8 cellular contexts compared by ENCODE assay signal in genomic region chr12:98593351-98594049, GRCh38. TPM values are rescaled to one million over a fixed set of nuclear protein-coding genes. Genes with fewer than 3 reads are reported as not detected.
DNase-seq lines count a peak whose midpoint lies in the region; ATAC-seq, FAIRE-seq and TF ChIP-seq lines count a peak whose summit lies in the region.

TSS of gene SLC25A3 (plus strand) at chr12:98593686. CDS start at chr12:98593979, 293 bp downstream.

- H3K9ac ChIP-seq in mammary epithelial cell (ENCODE audit: insufficient read depth, low read length) (peak within 1 kb of the TSS; percentile 97), iPS-20b (ENCODE audit: low read depth, low read length) (peak within 1 kb of the TSS; percentile 98)

- ATAC-seq in GM18873 (IDR thresholded peaks at IDR 0.05; ENCODE audit: low FRiP score, unreplicated experiment) (peak; percentile 99), HG03139 (IDR thresholded peaks at IDR 0.05; ENCODE audit: unreplicated experiment) (peak; percentile 100)

- DNase-seq in ACHN (peak; percentile 100), NCI-H2227 (lab: John Stamatoyannopoulos, UW; ENCODE audit: unreplicated experiment) (peak; percentile 99), WERI-Rb-1 (peak; percentile 96), mammary epithelial cell (peak; percentile 96), small intestine (peak; percentile 99)

- peaks cover 14% of the 10 kb centered on the region for H4K20me1 ChIP-seq in mammary epithelial cell (ENCODE audit: insufficient read depth, low read length)

- CTCF ChIA-PET in mammary epithelial cell (lab: Charles Lee; ENCODE audit: low non-redundant PET) = no interaction called here

- H3K9me3 ChIP-seq in WERI-Rb-1 (ENCODE audit: severe bottlenecking) = no peaks in the 10 kb centered on the region
- H3K9me3 ChIP-seq in mammary epithelial cell (replicated peaks; ENCODE audit: insufficient read depth, low read length) = no peaks in the 10 kb centered on the region
- H3K9me3 ChIP-seq in iPS-20b (ENCODE audit: insufficient read depth, low read depth, low read length) = no peaks in the 10 kb centered on the region
- no peaks in the 10 kb centered on the region for H3K9me3 ChIP-seq in small intestine (ENCODE audit: control insufficient read depth, low read depth)

- peak within 1 kb of the TSS; percentile 90 for H3K4me2 ChIP-seq in mammary epithelial cell (ENCODE audit: insufficient read depth, low read depth, low read length)

- H3K79me2 ChIP-seq in mammary epithelial cell (ENCODE audit: insufficient read depth, low read length) = peaks cover 53% of the 10 kb centered on the region

- peaks cover 21% of the 10 kb centered on the region for H3K4me1 ChIP-seq in mammary epithelial cell (ENCODE audit: insufficient read depth, low read length)
- peaks cover 10% of the 10 kb centered on the region; the same call in 1 of the 2 replicates for H3K4me1 ChIP-seq in iPS-20b (ENCODE audit: insufficient read depth, low read length)
- H3K4me1 ChIP-seq in small intestine (ENCODE audit: control insufficient read depth in 2 of 2, insufficient read depth in 1 of 2, low read depth in 1 of 2, low read length in 1 of 2) = peaks cover 2 to 4% of the 10 kb centered on the region in 2 donors

- BruUV-seq in mammary epithelial cell (replicated peaks; lab: Mats Ljungman, UMichigan) = no TSS peak

- peak within 1 kb of the TSS; percentile 84 for H3K4me3 ChIP-seq in WERI-Rb-1 (ENCODE audit: low read depth, low read length)
- peak within 1 kb of the TSS; percentile 93 to 100 (median 100) for H3K4me3 ChIP-seq in mammary epithelial cell (replicated peaks in 1 of 3; ENCODE audit: insufficient read depth in 1 of 3, low read depth in 2 of 3, low read length in 3 of 3)
- H3K4me3 ChIP-seq in iPS-20b (ENCODE audit: low read length) = peak within 1 kb of the TSS; percentile 87
- H3K4me3 ChIP-seq in small intestine (ENCODE audit: low read depth in 1 of 2, low read length in 2 of 2) = peak within 1 kb of the TSS; percentile 92 to 99

- H3K27ac ChIP-seq in WERI-Rb-1 (peak within 1 kb of the TSS; percentile 90), mammary epithelial cell (ENCODE audit: insufficient read depth, low read depth, low read length) (peak within 1 kb of the TSS; percentile 92), iPS-20b (ENCODE audit: low read length) (peak within 1 kb of the TSS; percentile 82), small intestine (ENCODE audit: low read depth in 1 of 2, low read length in 1 of 2) (peak within 1 kb of the TSS; percentile 98 to 100)

- in situ Hi-C loops in ACHN (cut with HindIII; ENCODE audit: low pct_ligation_motif_present, low pct_unique_long_range_greater_than_20kb, low sequenced_read_pairs) (no loop called here), mammary epithelial cell (cut with MboI; ENCODE audit: low sequenced_read_pairs in 2 of 2) (no loop called here)

- no peaks in the 10 kb centered on the region for H3K27me3 ChIP-seq in WERI-Rb-1 (ENCODE audit: insufficient read depth, low read depth, severe bottlenecking)
- no peaks in the 10 kb centered on the region for H3K27me3 ChIP-seq in mammary epithelial cell (ENCODE audit: insufficient read depth, low read length)
- no peaks in the 10 kb centered on the region for H3K27me3 ChIP-seq in iPS-20b (ENCODE audit: insufficient read depth, low read length)
- H3K27me3 ChIP-seq in small intestine (ENCODE audit: control insufficient read depth in 2 of 2, insufficient read depth in 2 of 2, low read length in 2 of 2) = no peaks in the 10 kb centered on the region

- dilution Hi-C loops in mammary epithelial cell (cut with HindIII; ENCODE audit: low sequenced_read_pairs) = no loop called here

- intact Hi-C loops in mammary epithelial cell (cut with micrococcal nuclease) = loop anchor here (1.0 to 2.0 kb wide), 2 partner anchors 51 to 61 kb away; partner anchors contain the start of gene IKBIP

- peak within 1 kb of the TSS; percentile 95 for H2AFZ ChIP-seq in mammary epithelial cell (ENCODE audit: low read depth, low read length)

- TF ChIP-seq CTCF in WERI-Rb-1 (IDR thresholded peaks at IDR 0.05; ENCODE audit: low read depth, low read length) = no peak
- no peak for TF ChIP-seq CTCF in mammary epithelial cell (conservative IDR thresholded peaks at IDR 0.05 in 1 of 2, IDR thresholded peaks at IDR 0.05 in 1 of 2; ENCODE audit: extremely low read depth in 1 of 2, insufficient read depth in 1 of 2, low read depth in 1 of 2, low read length in 2 of 2)

- 5% methylated on average over 16 of the region's 67 CpGs for WGBS in mammary epithelial cell (ENCODE audit: low coverage, missing lambda C conversion rate)
- 0% methylated on average over 61 to 67 of the region's 67 CpGs for WGBS in small intestine, 3 donors

- FAIRE-seq in small intestine (lab: Jason Lieb, UNC) = no peak

- H3K36me3 ChIP-seq in WERI-Rb-1 = peaks cover 39% of the 10 kb centered on the region
- peaks cover 27% of the 10 kb centered on the region for H3K36me3 ChIP-seq in mammary epithelial cell (ENCODE audit: insufficient read depth, low read length)
- H3K36me3 ChIP-seq in iPS-20b (ENCODE audit: insufficient read depth, low read depth, low read length) = peaks cover 35% of the 10 kb centered on the region
- peaks cover 5 to 22% of the 10 kb centered on the region in 2 donors for H3K36me3 ChIP-seq in small intestine (ENCODE audit: control insufficient read depth in 2 of 2, insufficient read depth in 2 of 2, low read length in 2 of 2)

RNA-seq across cellular contexts. Expression of gene SLC25A3, which starts in this region (rescaled TPM):
- total RNA-seq in mammary epithelial cell = 100 to 1,000 TPM; 591 to 639 TPM
- 790 TPM for polyA plus RNA-seq in mammary epithelial cell
- 827 TPM for polyA minus RNA-seq in mammary epithelial cell
- 100 to 1,000 TPM; 538 to 968 (median 837) TPM for polyA plus RNA-seq in small intestine

Comparison
In these comparisons a context has a peak if more than half of its experiments do, and no peak if none do; other contexts are left out.
1. Peak in every context shown above with its lines: DNase-seq, ATAC-seq, H3K4me3 ChIP-seq and H3K27ac ChIP-seq.